ENCODE assay signal across 8 cellular contexts in the genomic region with DNA sequence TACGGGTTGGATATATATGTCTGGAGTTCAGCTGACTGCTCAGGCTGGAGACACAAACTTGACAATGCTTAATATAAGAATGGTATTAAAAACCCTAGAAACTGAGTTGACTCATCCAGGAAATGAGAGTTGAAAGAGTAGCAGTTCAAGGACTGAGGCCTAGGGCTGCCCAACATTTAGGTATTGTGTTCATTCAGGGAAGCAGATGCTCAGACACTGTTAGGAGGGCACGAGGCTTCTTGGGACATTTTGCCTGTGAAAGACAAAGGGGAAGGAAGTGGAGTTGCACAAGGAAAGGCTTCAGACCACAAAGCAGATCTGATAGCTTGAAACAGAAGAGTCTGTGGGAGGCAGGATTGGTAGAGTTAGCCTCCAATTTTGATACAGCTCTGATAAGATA. TPM values are rescaled to one million over a fixed set of nuclear protein-coding genes. Genes with fewer than 3 reads are reported as not detected.
DNase-seq lines count a peak whose midpoint lies in the region; ATAC-seq and TF ChIP-seq lines count a peak whose summit lies in the region.

No MANE protein-coding gene starts in this region.

- H3K9me3 ChIP-seq in breast epithelium = peaks cover 0 to 8% of the 10 kb centered on the region in 2 donors

- no peaks in the 10 kb centered on the region for H3K4me1 Mint-ChIP-seq in MCF 10A (ENCODE audit: insufficient read depth, unreplicated experiment)
- peaks cover 7% of the 10 kb centered on the region for H3K4me1 Mint-ChIP-seq in activated CD8-positive, alpha-beta T cell treated with anti-CD3 and anti-CD28 coated beads for 36 hours (ENCODE audit: low read depth)

- no peak overlapping the region for H3K27ac Mint-ChIP-seq in MCF 10A (ENCODE audit: low read depth, unreplicated experiment)
- no peak overlapping the region for H3K27ac Mint-ChIP-seq in activated CD8-positive, alpha-beta T cell treated with anti-CD3 and anti-CD28 coated beads for 36 hours

- H3K27me3 Mint-ChIP-seq in MCF 10A (ENCODE audit: insufficient read depth, unreplicated experiment) = no peaks in the 10 kb centered on the region
- H3K27me3 Mint-ChIP-seq in activated CD8-positive, alpha-beta T cell treated with anti-CD3 and anti-CD28 coated beads for 36 hours = no peaks in the 10 kb centered on the region

- no TSS peak for BruUV-seq in MCF 10A (replicated peaks; lab: Mats Ljungman, UMichigan)

- H3K36me3 Mint-ChIP-seq in MCF 10A (ENCODE audit: insufficient read depth, unreplicated experiment) = no peaks in the 10 kb centered on the region
- no peaks in the 10 kb centered on the region for H3K36me3 Mint-ChIP-seq in activated CD8-positive, alpha-beta T cell treated with anti-CD3 and anti-CD28 coated beads for 36 hours (ENCODE audit: low read depth)

- H3K36me3 ChIP-seq in breast epithelium = no peaks in the 10 kb centered on the region

- H3K27ac ChIP-seq in breast epithelium = no peak overlapping the region

- intact Hi-C loops in MCF 10A (cut with micrococcal nuclease) (no loop called here), breast epithelium (cut with DNase I; ENCODE audit: low total_unique reads) (no loop called here)
- intact Hi-C loops in activated CD8-positive, alpha-beta T cell treated with anti-CD3 and anti-CD28 coated beads for 36 hours (cut with micrococcal nuclease) = no loop called here

- H3K4me3 Mint-ChIP-seq in MCF 10A (ENCODE audit: unreplicated experiment) = no peak overlapping the region
- H3K4me3 Mint-ChIP-seq in activated CD8-positive, alpha-beta T cell treated with anti-CD3 and anti-CD28 coated beads for 36 hours = no peak overlapping the region

- H3K4me3 ChIP-seq in breast epithelium = no peak overlapping the region

- POLR2A ChIA-PET in MCF 10A (lab: Yijun Ruan, JAX) = no interaction called here
- POLR2A ChIA-PET in activated CD8-positive, alpha-beta T cell treated with anti-CD3 and anti-CD28 coated beads for 36 hours (lab: Charles Lee) = no interaction called here

- no peak for TF ChIP-seq CTCF in MCF 10A (IDR thresholded peaks at IDR 0.05; ENCODE audit: unreplicated experiment)
- TF ChIP-seq CTCF in breast epithelium (IDR thresholded peaks at IDR 0.05) = no peak
- no peak for TF ChIP-seq CTCF in activated CD8-positive, alpha-beta T cell treated with anti-CD3 and anti-CD28 coated beads for 36 hours (IDR thresholded peaks at IDR 0.05)

- no peaks in the 10 kb centered on the region for H3K9me3 Mint-ChIP-seq in MCF 10A (ENCODE audit: unreplicated experiment)
- peaks cover 2% of the 10 kb centered on the region for H3K9me3 Mint-ChIP-seq in activated CD8-positive, alpha-beta T cell treated with anti-CD3 and anti-CD28 coated beads for 36 hours

- ATAC-seq in HG03175 (IDR thresholded peaks at IDR 0.05; ENCODE audit: unreplicated experiment) = peak; percentile 93
- ATAC-seq in activated CD8-positive, alpha-beta T cell treated with anti-CD3 and anti-CD28 coated beads for 36 hours = peak; percentile 96

- CTCF ChIA-PET in MCF 10A (lab: Yijun Ruan, JAX) = no interaction called here
- CTCF ChIA-PET in activated CD8-positive, alpha-beta T cell treated with anti-CD3 and anti-CD28 coated beads for 36 hours (lab: Charles Lee) = interaction anchor here (1.3 kb wide), 1 partner anchor 8 kb away, joined by 3 read pairs; no protein-coding TSS in a partner anchor

- DNase-seq in MCF 10A (ENCODE audit: unreplicated experiment) (peak; percentile 15), breast epithelium (ENCODE audit: low spot score in 2 of 2) (no peak), pons (ENCODE audit: low spot score) (peak; percentile 87), 8988T (no peak), cortex of kidney (lab: John Stamatoyannopoulos, UW) (no peak), DMS79 treated with DMSO at 0.1 percent for 48 hours (lab: John Stamatoyannopoulos, UW) (no peak)
- peak; percentile 51 for DNase-seq in activated CD8-positive, alpha-beta T cell treated with anti-CD3 and anti-CD28 coated beads for 36 hours

- TF ChIP-seq POLR2A in breast epithelium (IDR thresholded peaks at IDR 0.05) = no peak

- no peaks in the 10 kb centered on the region for H3K27me3 ChIP-seq in breast epithelium

- no peaks in the 10 kb centered on the region for H3K4me1 ChIP-seq in breast epithelium

RNA-seq across cellular contexts. Expression of a gene that starts 52.0 kb away (rescaled TPM):
- total RNA-seq in MCF 10A (2022) = 0.21 and 0.25 TPM in 2 replicates
- 1 to 10 TPM; 1.6 to 3.8 (median 3.6) TPM for total RNA-seq in breast epithelium
- not detected for total RNA-seq in activated CD8-positive, alpha-beta T cell treated with anti-CD3 and anti-CD28 coated beads for 36 hours

Comparison
In these comparisons a context has a peak if more than half of its experiments do, and no peak if none do; other contexts are left out.
1. DNase-seq: peak in MCF 10A (single experiment), activated CD8-positive, alpha-beta T cell treated with anti-CD3 and anti-CD28 coated beads for 36 hours (single experiment) and pons (single experiment); none in breast epithelium (0 of 2), 8988T (single experiment), cortex of kidney (single experiment) and DMS79 treated with DMSO at 0.1 percent for 48 hours (single experiment).